8 cellular contexts compared by ENCODE assay signal in the genomic region with DNA sequence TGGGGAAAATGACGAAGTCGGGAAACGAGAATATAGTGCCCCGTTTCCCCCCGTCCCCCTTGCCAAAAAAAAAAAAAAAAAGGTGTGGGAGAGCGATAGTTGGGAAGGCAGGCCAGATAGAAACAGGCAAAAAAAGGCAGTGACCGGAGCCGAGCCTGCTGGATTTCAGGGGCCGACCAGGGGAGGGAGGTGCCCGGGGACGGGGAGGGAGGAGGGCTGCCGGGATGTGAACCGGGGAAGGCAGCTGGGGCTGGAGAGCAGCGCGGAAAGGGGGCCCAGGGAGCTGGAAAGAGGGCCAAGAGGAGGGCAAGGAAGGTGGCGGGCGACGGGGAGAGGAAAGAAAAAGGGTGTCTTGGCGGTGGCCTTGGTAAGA. TPM values are rescaled to one million over a fixed set of nuclear protein-coding genes. Genes with fewer than 3 reads are reported as not detected.
A peak's percentile ranks its signal among the peaks of the same experiment; 100 is the strongest.
DNase-seq lines count a peak whose midpoint lies in the region; ATAC-seq, FAIRE-seq and TF ChIP-seq lines count a peak whose summit lies in the region.

No MANE protein-coding gene starts in this region.

- FAIRE-seq in frontal cortex (lab: Jason Lieb, UNC) (no peak), HTR-8/SVneo (lab: Jason Lieb, UNC) (no peak)

- DNase-seq in ELF-1 (ENCODE audit: low read depth, low spot score) (peak; percentile 41), SW480 (ENCODE audit: low spot score) (peak; percentile 3), frontal cortex (ENCODE audit: low spot score in 2 of 2) (peak; percentile 20 to 50), omental fat pad (ENCODE audit: low spot score) (no peak), NCI-H446 (lab: John Stamatoyannopoulos, UW) (no peak), HTR-8/SVneo (ENCODE audit: insufficient read length, low spot score) (no peak)

- no peak for TF ChIP-seq CTCF in omental fat pad (IDR thresholded peaks at IDR 0.05)

- ATAC-seq in omental fat pad (ENCODE audit: low FRiP score) (peak; percentile 25), HG02938 (IDR thresholded peaks at IDR 0.05; ENCODE audit: unreplicated experiment) (no peak), GM18907 (IDR thresholded peaks at IDR 0.05; ENCODE audit: unreplicated experiment) (no peak)

RNA-seq across cellular contexts. Expression of a gene that starts 0.8 kb away (rescaled TPM):
- total RNA-seq in frontal cortex (24.9 TPM), omental fat pad (1 to 10 TPM in 2 of 4 donors, under 1 TPM in 2; 0.32 to 4.7 (median 1.2) TPM)

Comparison
In these comparisons a context has a peak if more than half of its experiments do, and no peak if none do; other contexts are left out.
1. DNase-seq: peak in ELF-1 (single experiment), SW480 (single experiment) and frontal cortex (2 of 2); none in omental fat pad (single experiment), NCI-H446 (0 of 2) and HTR-8/SVneo (single experiment).